In genomic region chr2:221563601-221564000, GRCh38 we compare ENCODE assay signal across 1 cellular context.
TF ChIP-seq lines count a peak whose summit lies in the region.

No MANE protein-coding gene starts in this region.

TF ChIP-seq in GM23338, 12 proteins besides CTCF, POLR2A, EP300 and RAD21 (continued from another document):
- TF ChIP-seq ZNF462 (CRISPR knock-in tag; IDR thresholded peaks at IDR 0.05) (no peak), ZNF114 (CRISPR knock-in tag; IDR thresholded peaks at IDR 0.05) (no peak)
